ENCODE assay signal across 8 cellular contexts in the genomic region with DNA sequence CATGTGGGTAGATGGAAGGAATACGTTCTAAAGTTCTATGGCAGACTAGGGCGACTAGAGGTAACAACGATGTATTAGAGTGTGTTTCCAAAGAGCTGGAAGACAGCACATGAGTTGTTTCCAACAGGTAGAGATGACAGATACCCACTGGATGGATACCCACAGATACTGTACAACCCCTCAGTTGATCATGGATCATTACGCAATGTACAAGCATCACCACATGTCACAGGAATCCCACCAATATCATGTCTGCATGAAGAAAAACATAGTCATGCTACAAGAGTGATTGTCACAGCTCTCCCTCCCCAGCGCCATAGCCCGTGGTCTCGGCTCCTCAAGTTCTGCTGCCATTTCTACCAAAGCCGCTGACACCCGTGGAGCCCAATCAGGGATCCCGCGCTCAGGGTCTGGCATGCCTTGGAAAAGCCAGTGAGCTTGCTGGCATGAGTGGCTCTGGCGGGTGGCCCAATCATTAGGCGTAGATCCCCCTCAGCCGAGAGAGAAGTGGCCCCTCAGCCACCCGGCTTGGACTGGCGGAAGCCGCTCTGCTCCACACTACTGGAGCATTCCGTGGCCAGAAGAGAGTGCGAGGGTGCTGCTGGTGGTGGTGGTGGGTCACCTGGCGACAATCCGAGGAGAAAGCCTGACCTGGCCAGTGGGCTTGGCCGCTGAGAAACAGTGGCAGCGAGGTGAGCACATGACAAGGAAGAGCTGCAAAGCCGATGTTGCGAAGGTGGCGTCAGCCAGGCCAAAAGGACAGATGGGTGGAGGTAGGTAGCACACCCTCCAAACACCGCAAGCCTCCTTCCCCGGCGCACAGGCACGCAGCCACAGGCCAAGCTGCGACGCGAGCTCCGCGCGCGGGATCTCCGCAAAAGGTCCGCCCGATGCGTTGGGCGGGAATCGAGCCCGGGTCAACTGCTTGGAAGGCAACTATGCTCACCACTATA.
A peak's percentile ranks its signal among the peaks of the same experiment; 100 is the strongest.
DNase-seq lines count a peak whose midpoint lies in the region; ATAC-seq and TF ChIP-seq lines count a peak whose summit lies in the region.

No MANE protein-coding gene starts in this region.

- H4K8ac ChIP-seq in IMR-90 (ENCODE audit: low read depth in 2 of 2, low read length in 2 of 2) = no peak overlapping the region

- CTCF ChIA-PET in BJ (lab: Yijun Ruan, JAX) = interaction anchor here (0.6 to 1.8 kb wide), 8 partner anchors 8 to 177 kb away, joined by 3 to 9 read pairs (median 3); no protein-coding TSS in a partner anchor
- CTCF ChIA-PET in IMR-90 (lab: Yijun Ruan, JAX) = interaction anchor here (0.6 to 1.5 kb wide), 5 partner anchors 8 to 322 kb away, joined by 3 to 4 read pairs (median 3); no protein-coding TSS in a partner anchor

- POLR2A ChIA-PET in BJ (lab: Charles Lee) = interaction anchor here (0.6 kb wide), 1 partner anchor 36 kb away, joined by 3 read pairs; no protein-coding TSS in a partner anchor
- POLR2A ChIA-PET in IMR-90 (lab: Charles Lee; ENCODE audit: unreplicated experiment) = no interaction called here

- no peak overlapping the region for H3K4ac ChIP-seq in IMR-90 (ENCODE audit: low read depth, low read length)

- H3K9ac ChIP-seq in IMR-90 (ENCODE audit: low read depth, low read length) = no peak overlapping the region; the same call in 1 of the 2 replicates

- intact Hi-C loops in IMR-90 (cut with micrococcal nuclease) = no loop called here

- no peaks in the 10 kb centered on the region for H3K79me1 ChIP-seq in IMR-90 (ENCODE audit: low read depth in 1 of 2, low read length in 2 of 2)

- peaks cover 4 to 20% of the 10 kb centered on the region in 2 donors for H3K36me3 Mint-ChIP-seq in activated naive CD4-positive, alpha-beta T cell treated with anti-CD3 and anti-CD28 coated beads, Interleukin-2, amount 50 U/mL, for 72 hours

- H3K27ac ChIP-seq in IMR-90 (ENCODE audit: insufficient read depth, low read length) = no peak overlapping the region

- H2BK20ac ChIP-seq in IMR-90 (ENCODE audit: low read depth, low read length) = no peak overlapping the region

- no peaks in the 10 kb centered on the region for H3K9me3 ChIP-seq in IMR-90 (ENCODE audit: control insufficient read depth, insufficient read depth, low read length)

- no peak overlapping the region for H3K14ac ChIP-seq in IMR-90 (replicated peaks; ENCODE audit: low read depth, low read length)

- no peak for TF ChIP-seq POLR2A in IMR-90 (IDR thresholded peaks at IDR 0.05; ENCODE audit: low read depth, low read length)

- H3K4me1 ChIP-seq in IMR-90 (ENCODE audit: control insufficient read depth, insufficient read depth, low read length) = no peaks in the 10 kb centered on the region

- H3K9me1 ChIP-seq in IMR-90 (ENCODE audit: insufficient read depth, low read length) = peaks cover 3% of the 10 kb centered on the region; the same call in 1 of the 2 replicates

- no peak overlapping the region for H2BK5ac ChIP-seq in IMR-90 (ENCODE audit: low read depth, low read length, poor library complexity, severe bottlenecking)

- no peak overlapping the region for H2BK15ac ChIP-seq in IMR-90 (ENCODE audit: low read depth, low read length)

- H3K27me3 Mint-ChIP-seq in stimulated activated naive CD8-positive, alpha-beta T cell treated with anti-CD3 and anti-CD28 coated beads, Interleukin-15, amount 100 ng/mL, for 72 hours = peaks cover 60% of the 10 kb centered on the region

- no peak overlapping the region for H3K18ac ChIP-seq in IMR-90 (ENCODE audit: low read depth, low read length)

- no peak overlapping the region for H3K23ac ChIP-seq in IMR-90 (ENCODE audit: low read depth, low read length)

- H4K5ac ChIP-seq in IMR-90 (ENCODE audit: low read depth, low read length) = no peak overlapping the region

- H3K56ac ChIP-seq in IMR-90 (ENCODE audit: extremely low read depth, insufficient read depth, low read length) = no peak overlapping the region

- no TSS peak for BruUV-seq in IMR-90 (replicated peaks; lab: Mats Ljungman, UMichigan)

- peaks cover 4% of the 10 kb centered on the region; the same call in 1 of the 2 replicates for H4K20me1 ChIP-seq in IMR-90 (ENCODE audit: insufficient read depth, low read length)

- H3K27me3 ChIP-seq in BJ (ENCODE audit: control insufficient read depth, insufficient read depth, low read length) = no peaks in the 10 kb centered on the region
- no peaks in the 10 kb centered on the region; the same call in none of the 2 replicates for H3K27me3 ChIP-seq in IMR-90 (ENCODE audit: control insufficient read depth, insufficient read depth, low read length)

- in situ Hi-C loops in IMR-90 (cut with MboI; ENCODE audit: low sequenced_read_pairs) = no loop called here

- H3K36me3 ChIP-seq in BJ (ENCODE audit: control insufficient read depth, insufficient read depth, low read length) (no peaks in the 10 kb centered on the region), IMR-90 (ENCODE audit: control insufficient read depth, insufficient read depth, low read length) (no peaks in the 10 kb centered on the region)

- peak overlapping the region in 1 of 2 donors; percentile 29 for H3K27ac Mint-ChIP-seq in activated naive CD4-positive, alpha-beta T cell treated with anti-CD3 and anti-CD28 coated beads, Interleukin-2, amount 50 U/mL, for 72 hours
- H3K27ac Mint-ChIP-seq in stimulated activated naive CD8-positive, alpha-beta T cell treated with anti-CD3 and anti-CD28 coated beads, Interleukin-15, amount 100 ng/mL, for 72 hours = peak overlapping the region; percentile 59 to 72

- no peak overlapping the region for H2AK5ac ChIP-seq in IMR-90 (ENCODE audit: low read depth, low read length)

- peak overlapping the region; percentile 84 for H3K4me2 ChIP-seq in IMR-90 (ENCODE audit: low read depth, low read length)

- TF ChIP-seq CTCF in BJ (IDR thresholded peaks at IDR 0.05; ENCODE audit: insufficient read depth, low read depth, low read length) (no peak), IMR-90 (conservative IDR thresholded peaks at IDR 0.05; ENCODE audit: low read depth, low read length) (no peak)

- peak overlapping the region; percentile 82 for H2AK9ac ChIP-seq in IMR-90 (replicated peaks; ENCODE audit: low read depth, low read length, poor library complexity)

- H3K4me3 ChIP-seq in BJ (ENCODE audit: low read depth, low read length) = peak overlapping the region; percentile 30
- peak overlapping the region; percentile 48 for H3K4me3 ChIP-seq in IMR-90 (ENCODE audit: insufficient read depth, low read depth, low read length)

- dilution Hi-C loops in IMR-90 (cut with HindIII; ENCODE audit: low sequenced_read_pairs, unreplicated experiment) = no loop called here

- peak overlapping the region; percentile 85 to 94 for H3K4me3 Mint-ChIP-seq in stimulated activated naive CD8-positive, alpha-beta T cell treated with anti-CD3 and anti-CD28 coated beads, Interleukin-15, amount 100 ng/mL, for 72 hours

- 57% methylated on average over 10 of the region's 44 CpGs; no CpG with 5 or more reads in 1 of the 2 experiments for WGBS in IMR-90 (ENCODE audit: extremely low coverage in 2 of 2, insufficient read length in 1 of 2), 2 experiments

- ATAC-seq in IMR-90 (ENCODE audit: low read depth) (peak; percentile 19), GM18868 (IDR thresholded peaks at IDR 0.05; ENCODE audit: unreplicated experiment) (no peak)
- peak in 1 of 2 donors; percentile 44 for ATAC-seq in activated naive CD4-positive, alpha-beta T cell treated with anti-CD3 and anti-CD28 coated beads, Interleukin-2, amount 50 U/mL, for 72 hours
- ATAC-seq in stimulated activated naive CD8-positive, alpha-beta T cell treated with anti-CD3 and anti-CD28 coated beads, Interleukin-15, amount 100 ng/mL, for 72 hours = peak; percentile 39

- peaks cover 21% of the 10 kb centered on the region for H3K4me1 Mint-ChIP-seq in stimulated activated naive CD8-positive, alpha-beta T cell treated with anti-CD3 and anti-CD28 coated beads, Interleukin-15, amount 100 ng/mL, for 72 hours

- DNase-seq in BJ (ENCODE audit: low read depth) (no peak), IMR-90 (peak; percentile 33), kidney tubule cell (ENCODE audit: low spot score) (peak; percentile 73), NCI-H2171 treated with DMSO at 0.1 percent for 48 hours (lab: John Stamatoyannopoulos, UW) (no peak), NCI-H446 treated with DMSO at 0.1 percent for 48 hours (lab: John Stamatoyannopoulos, UW) (no peak)
- DNase-seq in activated naive CD4-positive, alpha-beta T cell treated with anti-CD3 and anti-CD28 coated beads, Interleukin-2, amount 50 U/mL, for 72 hours (ENCODE audit: low spot score in 2 of 2) = peak; percentile 47 to 57
- DNase-seq in stimulated activated naive CD8-positive, alpha-beta T cell treated with anti-CD3 and anti-CD28 coated beads, Interleukin-15, amount 100 ng/mL, for 72 hours = peak; percentile 45 to 63

- TF ChIP-seq RAD21 in IMR-90 (IDR thresholded peaks at IDR 0.05; ENCODE audit: low read length) = no peak

- peak overlapping the region; percentile 86 for H2AFZ ChIP-seq in IMR-90 (replicated peaks; ENCODE audit: low read length, poor library complexity)

- no peak overlapping the region for H4K91ac ChIP-seq in IMR-90 (ENCODE audit: insufficient read depth, low read depth, low read length)

- H2BK120ac ChIP-seq in IMR-90 (ENCODE audit: low read depth, low read length) = no peak overlapping the region

- peaks cover 0 to 3% of the 10 kb centered on the region in 2 donors for H3K9me3 Mint-ChIP-seq in activated naive CD4-positive, alpha-beta T cell treated with anti-CD3 and anti-CD28 coated beads, Interleukin-2, amount 50 U/mL, for 72 hours
- peaks cover 0 to 7% of the 10 kb centered on the region in 2 donors for H3K9me3 Mint-ChIP-seq in stimulated activated naive CD8-positive, alpha-beta T cell treated with anti-CD3 and anti-CD28 coated beads, Interleukin-15, amount 100 ng/mL, for 72 hours

TF ChIP-seq in IMR-90, 13 proteins besides CTCF, POLR2A, EP300 and RAD21:
- TF ChIP-seq MAFK (IDR thresholded peaks at IDR 0.05; ENCODE audit: low read depth, low read length) = no peak
- TF ChIP-seq CEBPB (IDR thresholded peaks at IDR 0.05; ENCODE audit: low read depth, low read length) = peak; percentile 86

Comparison
In these comparisons a context has a peak if more than half of its experiments do, and no peak if none do; other contexts are left out.
1. DNase-seq: peak in IMR-90 (single experiment), activated naive CD4-positive, alpha-beta T cell treated with anti-CD3 and anti-CD28 coated beads, Interleukin-2, amount 50 U/mL, for 72 hours (2 of 2), kidney tubule cell (single experiment) and stimulated activated naive CD8-positive, alpha-beta T cell treated with anti-CD3 and anti-CD28 coated beads, Interleukin-15, amount 100 ng/mL, for 72 hours (2 of 2); none in BJ (single experiment), NCI-H2171 treated with DMSO at 0.1 percent for 48 hours (single experiment) and NCI-H446 treated with DMSO at 0.1 percent for 48 hours (single experiment).